10 cellular contexts compared by ENCODE assay signal in genomic region chr1:168920456-168921094, GRCh38.
DNase-seq lines count a peak whose midpoint lies in the region; ATAC-seq and TF ChIP-seq lines count a peak whose summit lies in the region.
"Had no signal": no experiment of that assay in that cellular context is flagged by ENCODE, and none has a peak within 500 bp of the region (broad histone marks: within the 10 kb centered on the region; RNA-seq: fewer than 3 reads in every experiment).

No MANE protein-coding gene starts in this region.

- peak; percentile 15 for DNase-seq in SIG-M5 treated with dmso at 0.1 percent for 504 hours (lab: John Stamatoyannopoulos, UW; ENCODE audit: unreplicated experiment)
- no peak for DNase-seq in SIG-M5 (lab: John Stamatoyannopoulos, UW)
- DNase-seq in fibroblast of lung (ENCODE audit: low read depth in 2 of 2) = peak in 1 of 2 donors; percentile 62
- DNase-seq in mucosa of descending colon = no peak
- DNase-seq in activated naive CD4-positive, alpha-beta T cell treated with Interleukin-2 at 50 U/mL for 16 hours = no peak
- DNase-seq in NCI-H2196 (lab: John Stamatoyannopoulos, UW; ENCODE audit: unreplicated experiment) = no peak
- no peak for DNase-seq in T-cell
- DNase-seq: NCI-H187, SK-N-SH had no signal

- H3K4me3 Mint-ChIP-seq in T-cell = no peak overlapping the region

- no peaks in the 10 kb centered on the region for H3K27me3 ChIP-seq in fibroblast of lung (ENCODE audit: control insufficient read depth, insufficient read depth, low read length)

- H3K27ac ChIP-seq in fibroblast of lung (ENCODE audit: insufficient read depth, low read length) = peak overlapping the region; percentile 2

- peak overlapping the region; percentile 21 for H3K4me2 ChIP-seq in fibroblast of lung (ENCODE audit: extremely low read depth, insufficient read depth, low read length)
- H3K4me2 ChIP-seq: SK-N-SH had no signal

- H3K79me2 ChIP-seq in fibroblast of lung (ENCODE audit: control insufficient read depth, insufficient read depth, low read length) = no peaks in the 10 kb centered on the region

- H3K36me3 ChIP-seq in fibroblast of lung (ENCODE audit: control insufficient read depth, insufficient read depth, low read length) (no peaks in the 10 kb centered on the region), mucosa of descending colon (ENCODE audit: low read depth) (no peaks in the 10 kb centered on the region)

- POLR2A ChIA-PET in T-cell (lab: Charles Lee) = no interaction called here

- TF ChIP-seq CTCF in fibroblast of lung (conservative IDR thresholded peaks at IDR 0.05 in 1 of 2, IDR thresholded peaks at IDR 0.05 in 1 of 2; ENCODE audit: low read depth in 1 of 2, low read length in 2 of 2) (no peak), mucosa of descending colon (IDR thresholded peaks at IDR 0.05) (no peak)

- H2AFZ ChIP-seq in fibroblast of lung (ENCODE audit: low read length) = peak overlapping the region; percentile 72

- no peaks in the 10 kb centered on the region for H4K20me1 ChIP-seq in fibroblast of lung (ENCODE audit: control insufficient read depth, extremely low read depth, insufficient read depth, low read length)

- intact Hi-C loops in mucosa of descending colon (cut with DNase I, micrococcal nuclease) = no loop called here

- peak; percentile 48 for ATAC-seq in mucosa of descending colon
- ATAC-seq in GM21423 (IDR thresholded peaks at IDR 0.05; ENCODE audit: unreplicated experiment) = no peak
- no peak for ATAC-seq in T-cell (replicated peaks in 1 of 4)

- H3K4me3 ChIP-seq in fibroblast of lung (replicated peaks in 1 of 4; ENCODE audit: control extremely low read depth in 1 of 4, insufficient read depth in 1 of 4, low read depth in 3 of 4, low read length in 4 of 4) = no peak overlapping the region
- H3K4me3 ChIP-seq in mucosa of descending colon = no peak overlapping the region

- no peaks in the 10 kb centered on the region for H3K9me3 Mint-ChIP-seq in T-cell

- H3K9ac ChIP-seq in fibroblast of lung (ENCODE audit: insufficient read depth, low read length) = no peak overlapping the region
- H3K9ac ChIP-seq: SK-N-SH had no signal

- H3K9me3 ChIP-seq in fibroblast of lung (ENCODE audit: control insufficient read depth, insufficient read depth, low read depth, low read length) (no peaks in the 10 kb centered on the region), mucosa of descending colon (no peaks in the 10 kb centered on the region)
- H3K9me3 ChIP-seq: SK-N-SH had no signal

- H3K36me3 Mint-ChIP-seq in T-cell = no peaks in the 10 kb centered on the region

- peaks cover 6% of the 10 kb centered on the region for H3K4me1 ChIP-seq in fibroblast of lung (ENCODE audit: control insufficient read depth, extremely low read depth, insufficient read depth, low read length)
- H3K4me1 ChIP-seq in mucosa of descending colon (ENCODE audit: low read depth) = no peaks in the 10 kb centered on the region

- CTCF ChIA-PET in T-cell (lab: Charles Lee) = no interaction called here

- peaks cover 1% of the 10 kb centered on the region in 2 donors for H3K27me3 Mint-ChIP-seq in T-cell

- H3K27ac Mint-ChIP-seq in T-cell = no peak overlapping the region

- H3K4me1 Mint-ChIP-seq in T-cell = peaks cover 0 to 7% (median 0%) of the 10 kb centered on the region in 3 donors
